ENCODE assay signal across 8 cellular contexts in the genomic region with DNA sequence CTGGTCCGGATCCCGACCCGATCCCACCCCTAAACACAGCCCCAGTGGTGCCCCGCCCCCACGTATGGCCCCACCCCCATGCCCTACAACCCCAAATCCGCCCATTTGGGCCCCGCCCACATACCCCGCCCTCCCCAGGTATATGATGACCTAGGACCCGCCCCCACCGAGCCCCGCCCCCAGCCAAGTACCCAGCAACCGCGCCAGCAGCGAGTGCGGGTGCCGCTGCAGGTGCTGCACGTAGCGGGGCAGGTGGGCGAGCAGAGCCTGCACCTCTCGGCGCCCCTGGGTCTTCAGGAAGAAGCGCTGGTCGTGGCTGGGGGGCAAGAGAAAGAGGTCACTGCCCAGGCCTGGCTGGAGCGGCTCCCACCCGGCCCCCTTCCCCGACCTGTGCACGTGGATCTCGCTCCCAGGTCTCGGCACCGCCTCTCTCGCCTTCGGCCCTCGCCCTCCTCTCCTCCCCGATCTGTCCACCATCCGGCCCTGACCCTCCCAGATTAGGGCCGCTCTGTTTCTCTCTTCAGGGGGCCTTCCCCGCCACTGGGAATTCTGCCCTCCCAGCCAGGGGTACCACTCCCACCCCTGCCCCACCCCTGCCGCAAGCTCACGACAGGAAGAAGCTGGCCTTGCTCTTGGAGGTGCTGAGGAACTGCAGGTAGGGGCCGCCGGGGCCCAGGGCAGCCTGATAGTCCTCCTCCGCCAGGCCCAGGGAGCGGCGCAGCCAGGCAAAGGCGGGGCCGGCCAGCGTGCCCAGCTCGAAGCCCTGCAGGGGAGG. TPM values are rescaled to one million over a fixed set of nuclear protein-coding genes. Genes with fewer than 3 reads are reported as not detected.
A peak's percentile ranks its signal among the peaks of the same experiment; 100 is the strongest.
DNase-seq lines count a peak whose midpoint lies in the region; ATAC-seq and TF ChIP-seq lines count a peak whose summit lies in the region.

No MANE protein-coding gene starts in this region.

- no peak overlapping the region for H4K8ac ChIP-seq in neuronal stem cell (ENCODE audit: low read depth, low read length)

- peak overlapping the region; percentile 9 for H2BK15ac ChIP-seq in neuronal stem cell (ENCODE audit: low read length)

- no CpG with 5 or more reads among the region's 48 CpGs for WGBS in neuronal stem cell (ENCODE audit: extremely low coverage in 2 of 2, insufficient read length in 2 of 2, insufficient replicate concordance in 1 of 2), 2 donors

- H3K18ac ChIP-seq in neuronal stem cell (ENCODE audit: low read length): peak overlapping the region; percentile 38

- H3K9me3 ChIP-seq in HUES6 (ENCODE audit: control insufficient read depth, insufficient read depth, low read depth, low read length) (no peaks in the 10 kb centered on the region), neuronal stem cell (replicated peaks in 1 of 2; ENCODE audit: control insufficient read depth in 2 of 2, insufficient read depth in 1 of 2, low read depth in 1 of 2, low read length in 2 of 2) (no peaks in the 10 kb centered on the region), SJCRH30 (replicated peaks) (no peaks in the 10 kb centered on the region)

- no peak overlapping the region for H3K9ac ChIP-seq in HUES6 (ENCODE audit: low read length)
- H3K9ac ChIP-seq in neuronal stem cell (ENCODE audit: low read depth, low read length, poor library complexity): no peak overlapping the region

- H2BK5ac ChIP-seq in neuronal stem cell (ENCODE audit: low read length): no peak overlapping the region

- H2BK12ac ChIP-seq in neuronal stem cell (ENCODE audit: low read length): no peak overlapping the region

- H3K27me3 ChIP-seq in HUES6 (ENCODE audit: control insufficient read depth, insufficient read depth, low read length) (peaks cover 50% of the 10 kb centered on the region), neuronal stem cell (ENCODE audit: control insufficient read depth in 3 of 3, insufficient read depth in 3 of 3, low read depth in 1 of 3, low read length in 3 of 3) (peaks cover 2 to 67% (median 38%) of the 10 kb centered on the region in 3 experiments), SJCRH30 (peaks cover 31% of the 10 kb centered on the region)

- no peak overlapping the region for H4K91ac ChIP-seq in neuronal stem cell (ENCODE audit: low read depth, low read length, poor library complexity)

- no peak for ATAC-seq in HG03571 (IDR thresholded peaks at IDR 0.05; ENCODE audit: unreplicated experiment)
- ATAC-seq in GM18861 (IDR thresholded peaks at IDR 0.05; ENCODE audit: unreplicated experiment): no peak

- no peak for TF ChIP-seq CTCF in coronary artery (IDR thresholded peaks at IDR 0.05)
- no peak for TF ChIP-seq CTCF in GM10266 (IDR thresholded peaks at IDR 0.05; ENCODE audit: control insufficient read depth, insufficient read depth, low read depth, missing control alignments)

- peak; percentile 54 for DNase-seq in activated CD4-positive, CD25-positive, alpha-beta regulatory T cell treated with anti-CD3 and anti-CD28 coated beads, Interleukin-2, amount 50 U/mL, for 72 hours
- no peak for DNase-seq in coronary artery (ENCODE audit: low spot score)
- no peak for DNase-seq in neuronal stem cell (ENCODE audit: low spot score)
- DNase-seq in GM10266 (ENCODE audit: extremely low spot score): no peak
- no peak for DNase-seq in SJCRH30

- no peak overlapping the region for H3K14ac ChIP-seq in neuronal stem cell (ENCODE audit: low read length)

- H3K36me3 ChIP-seq in HUES6 (ENCODE audit: control insufficient read depth, insufficient read depth, low read length): no peaks in the 10 kb centered on the region
- no peaks in the 10 kb centered on the region for H3K36me3 ChIP-seq in neuronal stem cell (replicated peaks in 1 of 2; ENCODE audit: control insufficient read depth in 2 of 2, insufficient read depth in 2 of 2, low read length in 2 of 2)
- H3K36me3 ChIP-seq in SJCRH30: no peaks in the 10 kb centered on the region

- peak overlapping the region; percentile 58 for H2AK5ac ChIP-seq in neuronal stem cell (ENCODE audit: low read depth, low read length)

- peak overlapping the region; percentile 70 for H3K4me3 ChIP-seq in HUES6 (ENCODE audit: low read depth, low read length)
- peak overlapping the region; percentile 51 for H3K4me3 ChIP-seq in coronary artery
- peak overlapping the region in 1 of 2 donors; percentile 68 for H3K4me3 ChIP-seq in neuronal stem cell (ENCODE audit: low read length in 2 of 2)
- H3K4me3 ChIP-seq in SJCRH30: no peak overlapping the region

- peaks cover 36% of the 10 kb centered on the region for H3K4me1 ChIP-seq in HUES6 (ENCODE audit: control insufficient read depth, insufficient read depth, low read length)
- peaks cover 15 to 22% of the 10 kb centered on the region in 2 donors for H3K4me1 ChIP-seq in neuronal stem cell (ENCODE audit: control insufficient read depth in 2 of 2, insufficient read depth in 1 of 2, low read depth in 1 of 2, low read length in 2 of 2)
- H3K4me1 ChIP-seq in SJCRH30: peaks cover 14% of the 10 kb centered on the region; the same call in 1 of the 2 replicates

- no peak overlapping the region for H2AFZ ChIP-seq in neuronal stem cell (ENCODE audit: low read length)

- H3K4ac ChIP-seq in neuronal stem cell (ENCODE audit: low read length): no peak overlapping the region

- no peak overlapping the region for H3K27ac ChIP-seq in HUES6 (ENCODE audit: low read depth, low read length)
- H3K27ac ChIP-seq in coronary artery: no peak overlapping the region
- no peak overlapping the region for H3K27ac ChIP-seq in neuronal stem cell (replicated peaks; ENCODE audit: low read length)
- no peak overlapping the region for H3K27ac ChIP-seq in SJCRH30

- no peak overlapping the region for H2BK120ac ChIP-seq in neuronal stem cell (ENCODE audit: low read depth, low read length)

- peak overlapping the region; percentile 81 for H3K23ac ChIP-seq in neuronal stem cell (ENCODE audit: low read depth, low read length, poor library complexity)

- no peaks in the 10 kb centered on the region for H3K79me1 ChIP-seq in neuronal stem cell (ENCODE audit: low read depth, low read length)

- peak overlapping the region; percentile 88 for H3K4me2 ChIP-seq in neuronal stem cell (ENCODE audit: insufficient read depth, low read length, poor library complexity, severe bottlenecking)

RNA-seq across cellular contexts. Expression of gene PIP5KL1, which starts 2.9 kb away (rescaled TPM):
- 2.4 TPM for polyA plus RNA-seq in neuronal stem cell (2013, experiment 1 of 2)
- 2.5 TPM for polyA plus RNA-seq in neuronal stem cell (2013, experiment 2 of 2)
- total RNA-seq in SJCRH30 (2014; rRNA removed; shearing (Covaris generic)): 0.20 and 0.51 TPM in 2 replicates

RNA-seq across cellular contexts. Expression of gene DPM2, which starts 10.0 kb away (rescaled TPM):
- 27.5 TPM for polyA plus RNA-seq in neuronal stem cell (2013, experiment 1 of 2)
- 25.3 TPM for polyA plus RNA-seq in neuronal stem cell (2013, experiment 2 of 2)
- 44.7 and 46.4 TPM in 2 replicates for total RNA-seq in SJCRH30 (2014; rRNA removed; shearing (Covaris generic))

RNA-seq across cellular contexts. Expression of gene ST6GALNAC4, which starts 10.8 kb away (rescaled TPM):
- 11.3 TPM for polyA plus RNA-seq in neuronal stem cell (2013, experiment 1 of 2)
- 12.7 TPM for polyA plus RNA-seq in neuronal stem cell (2013, experiment 2 of 2)
- total RNA-seq in SJCRH30 (2014; rRNA removed; shearing (Covaris generic)): 19.6 and 24.3 TPM in 2 replicates

RNA-seq across cellular contexts. Expression of gene ST6GALNAC6, which starts 28.2 kb away (rescaled TPM):
- 31.0 TPM for polyA plus RNA-seq in neuronal stem cell (2013, experiment 1 of 2)
- 30.5 TPM for polyA plus RNA-seq in neuronal stem cell (2013, experiment 2 of 2)
- 59.9 and 61.5 TPM in 2 replicates for total RNA-seq in SJCRH30 (2014; rRNA removed; shearing (Covaris generic))

RNA-seq across cellular contexts. Expression of gene AK1, which starts 50.2 kb away (rescaled TPM):
- 36.1 TPM for polyA plus RNA-seq in neuronal stem cell (2013, experiment 1 of 2)
- 36.6 TPM for polyA plus RNA-seq in neuronal stem cell (2013, experiment 2 of 2)
- 31.4 and 36.4 TPM in 2 replicates for total RNA-seq in SJCRH30 (2014; rRNA removed; shearing (Covaris generic))
